1 cellular context compared by ENCODE assay signal in the genomic region with DNA sequence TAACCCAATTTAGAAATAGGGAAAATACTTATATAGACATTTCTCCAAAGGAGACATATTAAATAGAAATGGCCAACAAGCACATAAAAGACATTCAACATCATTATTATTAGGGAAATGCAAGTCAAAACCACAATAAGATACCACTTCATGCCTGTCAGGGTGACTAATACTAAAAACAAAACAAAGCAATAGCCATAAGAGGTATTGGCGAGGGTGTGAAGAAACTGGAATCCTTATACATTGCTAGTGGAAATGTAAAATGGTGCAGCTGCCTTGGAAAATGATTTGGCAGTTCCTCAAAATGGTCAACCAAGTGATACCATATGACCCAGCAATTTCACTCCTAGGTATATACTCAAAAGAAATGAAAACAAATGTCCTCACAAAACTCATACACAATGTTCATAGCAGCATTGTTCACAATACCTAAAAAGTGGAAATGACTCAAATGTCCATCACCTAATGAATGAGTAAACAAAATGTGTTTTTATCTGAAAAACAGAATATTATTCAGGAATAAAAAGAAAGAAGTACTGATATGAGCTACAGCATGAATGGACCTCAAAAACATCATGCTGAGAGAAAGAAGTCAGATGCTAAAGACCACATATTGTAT.
TF ChIP-seq lines count a peak whose summit lies in the region.

No MANE protein-coding gene starts in this region.

TF ChIP-seq in endothelial cell of umbilical vein, 7 proteins besides CTCF, POLR2A, EP300 and RAD21:
- TF ChIP-seq, protein P1, sequence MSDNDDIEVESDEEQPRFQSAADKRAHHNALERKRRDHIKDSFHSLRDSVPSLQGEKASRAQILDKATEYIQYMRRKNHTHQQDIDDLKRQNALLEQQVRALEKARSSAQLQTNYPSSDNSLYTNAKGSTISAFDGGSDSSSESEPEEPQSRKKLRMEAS (IDR thresholded peaks at IDR 0.05; ENCODE audit: insufficient read depth, insufficient read length) = no peak
- TF ChIP-seq GATA2 (IDR thresholded peaks at IDR 0.05; ENCODE audit: insufficient read depth, insufficient read length, low read depth, low read length) (peak; percentile 21), FOS (IDR thresholded peaks at IDR 0.05; ENCODE audit: borderline replicate concordance, insufficient read depth, low read length) (peak; percentile 62), EZH2 (IDR thresholded peaks at IDR 0.05; ENCODE audit: borderline replicate concordance, low read depth, low read length, severe bottlenecking) (no peak), JUN (IDR thresholded peaks at IDR 0.05; ENCODE audit: borderline replicate concordance, insufficient read depth, insufficient read length, low read depth) (no peak)
